ENCODE assay signal across 8 cellular contexts in genomic region chr22:49852898-49853894, GRCh38. TPM values are rescaled to one million over a fixed set of nuclear protein-coding genes. Genes with fewer than 3 reads are reported as not detected.
DNase-seq lines count a peak whose midpoint lies in the region; ATAC-seq and TF ChIP-seq lines count a peak whose summit lies in the region.

ZBED4 (plus strand) TSS chr22:49853844; CDS start chr22:49883663, 29,819 bp downstream.

- H3K4me3 ChIP-seq in fibroblast of the aortic adventitia (ENCODE audit: low read depth, low read length) = peak within 1 kb of the TSS; percentile 86

- H3K27ac Mint-ChIP-seq in H9 = peak within 1 kb of the TSS in 2 of 3 experiments; percentile 28 to 86; a peak in 1 of 7 replicates
- H3K27ac Mint-ChIP-seq in natural killer cell treated with Interleukin-12 subunit alpha and Interleukin-12 subunit beta and Interleukin-15 and Interleukin-18, amount 100 ng/mL, for 72 hours = peak within 1 kb of the TSS; percentile 77 to 94

- no peak within 1 kb of the TSS for H3K23ac ChIP-seq in H9 (ENCODE audit: insufficient read length, low read depth, low read length)

- H4K8ac ChIP-seq in H9 (replicated peaks; ENCODE audit: insufficient read length, low read depth, low read length) = no peak within 1 kb of the TSS

- peak; percentile 96 for DNase-seq in H9
- DNase-seq in M059J (ENCODE audit: low read depth) = peak; percentile 92
- peak; percentile 76 for DNase-seq in SHP77 treated with DMSO at 0.1 percent for 48 hours (lab: John Stamatoyannopoulos, UW)
- peak; percentile 99 for DNase-seq in activated effector memory CD4-positive, alpha-beta T cell treated with anti-CD3 and anti-CD28 coated beads, Interleukin-2, amount 50 U/mL, for 16 hours
- peak; percentile 95 for DNase-seq in fibroblast of the aortic adventitia (ENCODE audit: low read depth)
- DNase-seq in natural killer cell treated with Interleukin-12 subunit alpha and Interleukin-12 subunit beta and Interleukin-15 and Interleukin-18, amount 100 ng/mL, for 72 hours (ENCODE audit: low spot score) = peak; percentile 99
- peak; percentile 96 for DNase-seq in stimulated activated naive CD4-positive, alpha-beta T cell treated with Interleukin-2 at 50 U/mL for 16 hours (lab: John Stamatoyannopoulos, UW)

- peak within 1 kb of the TSS; percentile 88 to 97 for H3K4me3 Mint-ChIP-seq in H9
- H3K4me3 Mint-ChIP-seq in natural killer cell treated with Interleukin-12 subunit alpha and Interleukin-12 subunit beta and Interleukin-15 and Interleukin-18, amount 100 ng/mL, for 72 hours = peak within 1 kb of the TSS; percentile 96

- peaks cover 22 to 29% of the 10 kb centered on the region in 2 experiments for H3K4me1 Mint-ChIP-seq in H9
- H3K4me1 Mint-ChIP-seq in natural killer cell treated with Interleukin-12 subunit alpha and Interleukin-12 subunit beta and Interleukin-15 and Interleukin-18, amount 100 ng/mL, for 72 hours (ENCODE audit: low read depth in 2 of 2) = peaks cover 22 to 27% of the 10 kb centered on the region in 2 donors

- H2BK12ac ChIP-seq in H9 (ENCODE audit: insufficient read length, low read depth, low read length) = no peak within 1 kb of the TSS

- peaks cover 20% of the 10 kb centered on the region for H3K23me2 ChIP-seq in H9 (ENCODE audit: insufficient read length, low read depth, low read length, poor library complexity, severe bottlenecking)

- H3K79me2 ChIP-seq in H9 (ENCODE audit: insufficient read depth, low read length) = peaks cover 22% of the 10 kb centered on the region; the same call in 1 of the 2 replicates

- peaks cover 10% of the 10 kb centered on the region for H3K79me1 ChIP-seq in H9 (ENCODE audit: insufficient read depth, low read depth, low read length, poor library complexity, severe bottlenecking)

- no peak within 1 kb of the TSS for H3K27ac ChIP-seq in H9 (ENCODE audit: insufficient read length, low read depth, low read length)

- H3K4me1 ChIP-seq in ES-I3 (ENCODE audit: insufficient read depth, low read length) (peaks cover 12% of the 10 kb centered on the region), H9 (ENCODE audit: insufficient read depth, low read length) (peaks cover 5% of the 10 kb centered on the region; the same call in 1 of the 2 replicates)

- H3K9me3 Mint-ChIP-seq in H9 = no peaks in the 10 kb centered on the region
- no peaks in the 10 kb centered on the region for H3K9me3 Mint-ChIP-seq in natural killer cell treated with Interleukin-12 subunit alpha and Interleukin-12 subunit beta and Interleukin-15 and Interleukin-18, amount 100 ng/mL, for 72 hours

- H3K9ac ChIP-seq in ES-I3 (ENCODE audit: low read depth, low read length) (peak within 1 kb of the TSS; percentile 93), H9 (ENCODE audit: extremely low read depth, insufficient read length, low read length) (peak within 1 kb of the TSS; percentile 63)

- H3K18ac ChIP-seq in H9 (ENCODE audit: insufficient read length, low read depth, low read length) = peak within 1 kb of the TSS; percentile 86

- H4K5ac ChIP-seq in H9 (ENCODE audit: insufficient read length, low read depth, low read length) = no peak within 1 kb of the TSS

- H2BK15ac ChIP-seq in H9 (ENCODE audit: low read depth, low read length) = no peak within 1 kb of the TSS

- peaks cover 45% of the 10 kb centered on the region for H3K27me3 Mint-ChIP-seq in H9 (ENCODE audit: low read depth)
- peaks cover 13 to 17% of the 10 kb centered on the region in 2 donors for H3K27me3 Mint-ChIP-seq in natural killer cell treated with Interleukin-12 subunit alpha and Interleukin-12 subunit beta and Interleukin-15 and Interleukin-18, amount 100 ng/mL, for 72 hours

- H3K9me3 ChIP-seq in ES-I3 (ENCODE audit: control insufficient read depth, insufficient read depth, low read length) (no peaks in the 10 kb centered on the region), H9 (ENCODE audit: control insufficient read depth, low read depth, low read length) (no peaks in the 10 kb centered on the region)

- H3K27me3 ChIP-seq in H9 (ENCODE audit: insufficient read depth, low read length) = peaks cover 29% of the 10 kb centered on the region

- no peak within 1 kb of the TSS for H2BK5ac ChIP-seq in H9 (ENCODE audit: insufficient read length, low read length)

- WGBS in H9 (ENCODE audit: extremely low coverage, insufficient read length, low lambda C conversion rate) = no CpG with 5 or more reads among the region's 127 CpGs

- H2BK120ac ChIP-seq in H9 (ENCODE audit: low read depth, low read length, poor library complexity, severe bottlenecking) = no peak within 1 kb of the TSS

- H4K20me1 ChIP-seq in H9 (ENCODE audit: control insufficient read depth, insufficient read depth, insufficient read length) = peaks cover 4% of the 10 kb centered on the region

- no peaks in the 10 kb centered on the region for H3K36me3 ChIP-seq in ES-I3 (ENCODE audit: insufficient read depth, low read length)

- H2BK20ac ChIP-seq in H9 (ENCODE audit: low read depth, low read length, poor library complexity, severe bottlenecking) = no peak within 1 kb of the TSS

- no peak for TF ChIP-seq CTCF in H9 (conservative IDR thresholded peaks at IDR 0.05)
- no peak for TF ChIP-seq CTCF in fibroblast of the aortic adventitia (IDR thresholded peaks at IDR 0.05; ENCODE audit: insufficient read depth, low read length)

- H3K4ac ChIP-seq in H9 (ENCODE audit: low read depth, low read length) = no peak within 1 kb of the TSS

- ATAC-seq in natural killer cell treated with Interleukin-12 subunit alpha and Interleukin-12 subunit beta and Interleukin-15 and Interleukin-18, amount 100 ng/mL, for 72 hours = peak; percentile 94 to 96

- H2AK5ac ChIP-seq in H9 (ENCODE audit: insufficient read length, low read length) = no peak within 1 kb of the TSS

- no peak within 1 kb of the TSS for H4K91ac ChIP-seq in H9 (ENCODE audit: insufficient read length, low read depth, low read length)

- no peak within 1 kb of the TSS for H2AFZ ChIP-seq in H9 (ENCODE audit: low read length)

- peaks cover 0 to 3% (median 0%) of the 10 kb centered on the region in 3 experiments; a peak in 2 of 7 replicates for H3K36me3 Mint-ChIP-seq in H9 (ENCODE audit: insufficient read depth in 1 of 3, low read depth in 3 of 3)
- no peaks in the 10 kb centered on the region for H3K36me3 Mint-ChIP-seq in natural killer cell treated with Interleukin-12 subunit alpha and Interleukin-12 subunit beta and Interleukin-15 and Interleukin-18, amount 100 ng/mL, for 72 hours

- no peak within 1 kb of the TSS for H3T11ph ChIP-seq in H9 (ENCODE audit: low read length)

- no peak within 1 kb of the TSS for H3K56ac ChIP-seq in H9 (ENCODE audit: insufficient read length, low read depth, low read length)

- peak within 1 kb of the TSS; percentile 75 for H3K14ac ChIP-seq in H9 (ENCODE audit: insufficient read depth, low read length)

- H3K4me2 ChIP-seq in H9 (ENCODE audit: insufficient read depth, insufficient read length, low read length) = peak within 1 kb of the TSS; percentile 93

RNA-seq across cellular contexts. Expression of gene ZBED4, which starts in this region (rescaled TPM):
- total RNA-seq in H9 (2021) (22.7 and 23.0 TPM in 2 replicates), fibroblast of the aortic adventitia (ENCODE audit: low replicate concordance) (5.3 and 8.3 TPM in 2 replicates)
- total RNA-seq in M059J (2014; rRNA removed; shearing (Covaris generic)) = 3.8 and 7.1 TPM in 2 replicates
- 10 to 100 TPM; 18.3 to 30.7 TPM for total RNA-seq in natural killer cell treated with Interleukin-12 subunit alpha and Interleukin-12 subunit beta and Interleukin-15 and Interleukin-18, amount 100 ng/mL, for 72 hours
